Comparison of ENCODE assay signal across 1 cellular context in the genomic region with DNA sequence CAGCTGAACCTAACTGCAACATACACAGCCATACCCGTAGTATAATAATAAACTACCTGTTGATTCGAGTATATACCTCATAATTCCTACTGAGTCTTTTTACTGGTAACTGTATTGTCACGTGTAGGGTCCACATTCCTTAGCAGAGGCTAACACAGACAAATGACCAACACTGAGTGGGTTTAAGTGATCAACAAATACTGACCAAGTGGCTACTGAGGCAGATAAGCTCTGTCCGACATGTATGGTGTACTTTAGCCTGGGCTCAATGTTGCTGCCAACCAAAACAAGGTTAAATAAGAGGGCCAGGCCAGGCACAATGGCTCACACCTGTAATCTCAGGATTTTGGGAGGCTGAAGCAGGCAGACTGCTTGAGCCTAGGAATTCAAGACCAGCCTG.
TF ChIP-seq lines count a peak whose summit lies in the region.

No MANE protein-coding gene starts in this region.

TF ChIP-seq in H1, 55 proteins besides CTCF, POLR2A, EP300 and RAD21 (continued from another document):
- TF ChIP-seq TCF12 (IDR thresholded peaks at IDR 0.05; ENCODE audit: low read depth, low read length) (no peak), CHD1 (IDR thresholded peaks at IDR 0.05; ENCODE audit: low read depth, low read length) (no peak)
